In the genomic region with DNA sequence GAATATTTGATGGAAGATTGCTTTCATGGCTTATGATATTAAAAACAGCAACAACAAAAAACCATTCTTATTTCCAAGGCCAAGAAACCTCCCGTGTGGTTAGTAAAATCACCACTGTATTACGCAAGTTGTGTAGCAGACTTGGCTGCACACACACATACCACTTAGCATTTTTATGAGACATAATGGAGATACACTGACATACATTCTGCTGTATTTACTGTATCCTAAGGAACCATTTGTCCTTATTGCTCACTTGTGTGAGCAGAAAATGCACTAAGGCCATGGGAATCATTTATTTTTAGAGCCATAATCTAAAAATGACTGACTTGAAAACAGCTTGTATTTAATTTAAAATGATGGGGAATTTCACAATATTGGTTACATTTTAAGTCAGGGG, we compare ENCODE assay signal across 14 cellular contexts. TPM values are rescaled to one million over a fixed set of nuclear protein-coding genes. Genes with fewer than 3 reads are reported as not detected.
DNase-seq lines count a peak whose midpoint lies in the region; ATAC-seq lines count a peak whose summit lies in the region.
"Had no signal": no experiment of that assay in that cellular context is flagged by ENCODE, and none has a peak within 500 bp of the region (broad histone marks: within the 10 kb centered on the region; RNA-seq: fewer than 3 reads in every experiment).

No MANE protein-coding gene starts in this region.

- H3K4me3 ChIP-seq in skeletal muscle cell (ENCODE audit: low read depth, low read length) = no peak overlapping the region

- intact Hi-C loops in activated CD4-positive, alpha-beta T cell treated with anti-CD3 and anti-CD28 coated beads for 36 hours (cut with DNase I, micrococcal nuclease) = no loop called here

- ATAC-seq in activated CD4-positive, alpha-beta T cell treated with anti-CD3 and anti-CD28 coated beads for 36 hours = peak; percentile 33
- ATAC-seq in HG02852 (IDR thresholded peaks at IDR 0.05; ENCODE audit: unreplicated experiment) = no peak

- no peaks in the 10 kb centered on the region for H3K27me3 Mint-ChIP-seq in activated CD4-positive, alpha-beta T cell treated with anti-CD3 and anti-CD28 coated beads for 36 hours
- H3K27me3 Mint-ChIP-seq: type B pancreatic cell had no signal

- POLR2A ChIA-PET in activated CD4-positive, alpha-beta T cell treated with anti-CD3 and anti-CD28 coated beads for 36 hours (lab: Charles Lee) = interaction anchor here (0.7 kb wide), 1 partner anchor 140 kb away, joined by 3 read pairs; no protein-coding TSS in a partner anchor

- CTCF ChIA-PET in activated CD4-positive, alpha-beta T cell treated with anti-CD3 and anti-CD28 coated beads for 36 hours (lab: Charles Lee) = interaction anchor here (0.9 to 5.9 kb wide), 6 partner anchors 9 to 77 kb away, joined by 3 to 33 read pairs (median 6); no protein-coding TSS in a partner anchor

- peaks cover 11% of the 10 kb centered on the region for H3K4me1 Mint-ChIP-seq in activated CD4-positive, alpha-beta T cell treated with anti-CD3 and anti-CD28 coated beads for 36 hours

- no peaks in the 10 kb centered on the region for H3K9me3 Mint-ChIP-seq in activated CD4-positive, alpha-beta T cell treated with anti-CD3 and anti-CD28 coated beads for 36 hours (ENCODE audit: low read depth)
- H3K9me3 Mint-ChIP-seq: activated CD4-positive, alpha-beta memory T cell treated with anti-CD3 and anti-CD28 coated beads, Interleukin-2, amount 10 ng/mL, durations not matched to agents 7 days and 5 days; type B pancreatic cell had no signal

- no peak overlapping the region for H3K4me3 Mint-ChIP-seq in activated CD4-positive, alpha-beta T cell treated with anti-CD3 and anti-CD28 coated beads for 36 hours

- no peak for DNase-seq in activated CD4-positive, alpha-beta T cell treated with anti-CD3 and anti-CD28 coated beads for 36 hours
- no peak for DNase-seq in activated CD4-positive, alpha-beta T cell treated with anti-CD3 and anti-CD28 coated beads, Interleukin-2, amount 50 U/mL, for 1 hour
- DNase-seq in RPMI7951 (ENCODE audit: low read depth) = peak; percentile 7
- DNase-seq in fibroblast of the conjunctiva (ENCODE audit: low read depth) = peak; percentile 63
- DNase-seq in skeletal muscle cell (ENCODE audit: low read depth) = peak; percentile 88
- no peak for DNase-seq in effector CD8-positive, alpha-beta T cell (lab: John Stamatoyannopoulos, UW)
- no peak for DNase-seq in SIG-M5 treated with dmso at 0.1 percent for 504 hours (lab: John Stamatoyannopoulos, UW; ENCODE audit: unreplicated experiment)
- DNase-seq: activated CD4-positive, alpha-beta memory T cell treated with anti-CD3 and anti-CD28 coated beads, Interleukin-2, amount 10 ng/mL, durations not matched to agents 7 days and 5 days; kidney glomerular epithelial cell; NCI-H748 treated with DMSO at 0.1 percent for 48 hours had no signal

- no peak overlapping the region for H3K27ac Mint-ChIP-seq in activated CD4-positive, alpha-beta T cell treated with anti-CD3 and anti-CD28 coated beads for 36 hours
- H3K27ac Mint-ChIP-seq: activated CD4-positive, alpha-beta memory T cell treated with anti-CD3 and anti-CD28 coated beads, Interleukin-2, amount 10 ng/mL, durations not matched to agents 7 days and 5 days had no signal

- H3K36me3 Mint-ChIP-seq in activated CD4-positive, alpha-beta T cell treated with anti-CD3 and anti-CD28 coated beads for 36 hours (ENCODE audit: low read depth) = no peaks in the 10 kb centered on the region
- H3K36me3 Mint-ChIP-seq: type B pancreatic cell had no signal

RNA-seq across cellular contexts. Expression of a gene that starts 0.6 kb away (rescaled TPM):
- total RNA-seq in activated CD4-positive, alpha-beta T cell treated with anti-CD3 and anti-CD28 coated beads for 36 hours = under 1 TPM in 1 of 2 experiments, not detected in 1; 0.11 TPM
- total RNA-seq in RPMI7951 (2014; rRNA removed; shearing (Covaris generic)) = not detected in 2 replicates
- total RNA-seq: A172; activated CD4-positive, alpha-beta memory T cell treated with anti-CD3 and anti-CD28 coated beads, Interleukin-2, amount 10 ng/mL, durations not matched to agents 7 days and 5 days; Daoy had no signal

RNA-seq across cellular contexts. Expression of a gene that starts 30.9 kb away (rescaled TPM):
- 1 to 10 TPM; 7.1 to 9.3 TPM for total RNA-seq in activated CD4-positive, alpha-beta T cell treated with anti-CD3 and anti-CD28 coated beads for 36 hours
- not detected in 2 replicates for total RNA-seq in RPMI7951 (2014; rRNA removed; shearing (Covaris generic))
- total RNA-seq: A172, Daoy had no signal

Comparison
In these comparisons a context has a peak if more than half of its experiments do, and no peak if none do; other contexts are left out.
1. DNase-seq: peak in RPMI7951 (single experiment), fibroblast of the conjunctiva (single experiment) and skeletal muscle cell (single experiment); none in activated CD4-positive, alpha-beta T cell treated with anti-CD3 and anti-CD28 coated beads for 36 hours (single experiment), activated CD4-positive, alpha-beta T cell treated with anti-CD3 and anti-CD28 coated beads, Interleukin-2, amount 50 U/mL, for 1 hour (single experiment), effector CD8-positive, alpha-beta T cell (single experiment) and SIG-M5 treated with dmso at 0.1 percent for 504 hours (single experiment).